Comparison of ENCODE assay signal across 21 cellular contexts in genomic region chr4:181181331-181181730, GRCh38.
"Had no signal": no experiment of that assay in that cellular context is flagged by ENCODE, and none has a peak within 500 bp of the region (broad histone marks: within the 10 kb centered on the region; RNA-seq: fewer than 3 reads in every experiment).

No MANE protein-coding gene starts in this region.

- H3K27me3 Mint-ChIP-seq: natural killer cell treated with Interleukin-12 subunit alpha and Interleukin-12 subunit beta and Interleukin-15 and Interleukin-18, amount 100 ng/mL, for 72 hours; type B pancreatic cell had no signal

- H3K9ac ChIP-seq: neural progenitor cell had no signal

- H3K4me1 ChIP-seq: gastrocnemius medialis, heart right ventricle, neural progenitor cell, right atrium auricular region, sigmoid colon, stomach had no signal

- H3K36me3 ChIP-seq: gastrocnemius medialis, heart right ventricle, neural progenitor cell, ovary, right atrium auricular region, sigmoid colon, stomach, thoracic aorta had no signal

- H3K4me3 ChIP-seq: coronary artery, gastrocnemius medialis, heart right ventricle, mucosa of descending colon, neural progenitor cell, ovary, right atrium auricular region, sigmoid colon, skin epidermis, stomach, thoracic aorta had no signal

- H2AFZ ChIP-seq: neural progenitor cell had no signal

- H3K4me3 Mint-ChIP-seq: endodermal cell; natural killer cell treated with Interleukin-12 subunit alpha and Interleukin-12 subunit beta and Interleukin-15 and Interleukin-18, amount 100 ng/mL, for 72 hours; neural progenitor cell; type B pancreatic cell had no signal

- H3K27ac ChIP-seq: coronary artery, gastrocnemius medialis, heart right ventricle, neural progenitor cell, ovary, right atrium auricular region, sigmoid colon, skin epidermis, stomach, thoracic aorta had no signal

- H3K36me3 Mint-ChIP-seq: type B pancreatic cell had no signal

- H3K27me3 ChIP-seq: gastrocnemius medialis, heart right ventricle, neural progenitor cell, ovary, right atrium auricular region, sigmoid colon, stomach had no signal

- H3K27ac Mint-ChIP-seq: endodermal cell; natural killer cell treated with Interleukin-12 subunit alpha and Interleukin-12 subunit beta and Interleukin-15 and Interleukin-18, amount 100 ng/mL, for 72 hours; neural progenitor cell; type B pancreatic cell had no signal

- ATAC-seq: gastrocnemius medialis; heart right ventricle; mucosa of descending colon; natural killer cell treated with Interleukin-12 subunit alpha and Interleukin-12 subunit beta and Interleukin-15 and Interleukin-18, amount 100 ng/mL, for 72 hours had no signal

- H3K9me3 ChIP-seq: gastrocnemius medialis, mucosa of descending colon, ovary, right atrium auricular region, sigmoid colon, thoracic aorta had no signal

- H3K4me2 ChIP-seq: neural progenitor cell had no signal

- DNase-seq: effector CD4-positive, alpha-beta T cell; endodermal cell; gastrocnemius medialis; heart right ventricle; hypothalamus; kidney glomerular epithelial cell; mucosa of descending colon; nucleus accumbens; ovary; sigmoid colon; stimulated activated CD4-positive, alpha-beta T cell treated with anti-CD3 and anti-CD28 coated beads, Interleukin-2, amount 100 ng/mL, for 24 hours; stimulated activated naive CD4-positive, alpha-beta T cell; stomach; substantia nigra had no signal
